ENCODE assay signal across 1 cellular context in the genomic region with DNA sequence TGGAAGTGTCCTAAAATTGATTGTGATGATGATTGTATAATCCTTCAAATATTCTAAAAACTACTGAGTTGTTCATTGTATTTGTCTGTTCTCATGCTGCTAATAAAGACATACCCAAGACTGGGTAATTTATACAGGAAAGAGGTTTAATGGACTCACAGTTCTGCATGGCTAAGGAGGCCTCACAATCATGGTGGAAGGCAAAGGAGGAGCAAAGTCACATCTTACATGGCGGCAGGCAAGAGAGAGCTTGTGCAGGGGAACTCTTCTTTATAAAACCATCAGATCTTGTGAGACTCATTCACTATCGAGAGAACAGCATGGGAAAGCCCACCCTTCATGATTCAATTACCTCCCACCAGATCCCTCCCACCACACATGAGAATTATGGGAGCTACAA. TPM values are rescaled to one million over a fixed set of nuclear protein-coding genes. Genes with fewer than 3 reads are reported as not detected.
"Had no signal": no experiment of that assay in that cellular context is flagged by ENCODE, and none has a peak within 500 bp of the region (broad histone marks: within the 10 kb centered on the region; RNA-seq: fewer than 3 reads in every experiment).

No MANE protein-coding gene starts in this region.

RNA-seq across cellular contexts. Expression of a gene that starts 27.2 kb away (rescaled TPM):
- polyA plus RNA-seq: naive thymus-derived CD4-positive, alpha-beta T cell had no signal
